8 cellular contexts compared by ENCODE assay signal in genomic region chr22:24427500-24428164, GRCh38. TPM values are rescaled to one million over a fixed set of nuclear protein-coding genes. Genes with fewer than 3 reads are reported as not detected.
A peak's percentile ranks its signal among the peaks of the same experiment; 100 is the strongest.
DNase-seq lines count a peak whose midpoint lies in the region; ATAC-seq and TF ChIP-seq lines count a peak whose summit lies in the region.

Gene ADORA2A, plus strand, starts transcription at chr22:24427599. Its CDS starts 5,806 bp downstream, at chr22:24433405.

- TF ChIP-seq CTCF in GM13976 (IDR thresholded peaks at IDR 0.05; ENCODE audit: borderline replicate concordance, control extremely low read depth, extremely low read depth, insufficient read depth, missing control alignments) (no peak), Calu3 (IDR thresholded peaks at IDR 0.05; ENCODE audit: unreplicated experiment) (no peak)

- peak; percentile 72 for DNase-seq in GM13976 (ENCODE audit: low spot score)
- DNase-seq in T-helper 9 cell: peak; percentile 78
- peak; percentile 69 to 79 for DNase-seq in central memory CD8-positive, alpha-beta T cell (ENCODE audit: low spot score in 2 of 2)
- DNase-seq in stimulated activated CD4-positive, alpha-beta T cell treated with anti-CD3 and anti-CD28 coated beads, Interleukin-1b, Interleukin-23, amount 100 ng/mL, for 48 hours: peak; percentile 88
- DNase-seq in Calu3: no peak
- DNase-seq in DMS79 (lab: John Stamatoyannopoulos, UW): no peak

- no TSS peak for BruUV-seq in Calu3 (replicated peaks; lab: Mats Ljungman, UMichigan)

- peak; percentile 65 for ATAC-seq in HG02678 (IDR thresholded peaks at IDR 0.05; ENCODE audit: unreplicated experiment)
- peak; percentile 87 for ATAC-seq in central memory CD8-positive, alpha-beta T cell (replicated peaks; ENCODE audit: extremely low read depth, poor library complexity, severe bottlenecking)
- no peak for ATAC-seq in HG02973 (IDR thresholded peaks at IDR 0.05; ENCODE audit: unreplicated experiment)

- intact Hi-C loops in Calu3 (cut with micrococcal nuclease; ENCODE audit: unreplicated experiment): no loop called here

- H3K36me3 Mint-ChIP-seq in central memory CD8-positive, alpha-beta T cell (ENCODE audit: insufficient read depth): peaks cover 25% of the 10 kb centered on the region
- peaks cover 10% of the 10 kb centered on the region for H3K36me3 Mint-ChIP-seq in Calu3 (ENCODE audit: insufficient read depth, unreplicated experiment)

- no peaks in the 10 kb centered on the region for H3K9me3 Mint-ChIP-seq in central memory CD8-positive, alpha-beta T cell
- H3K9me3 Mint-ChIP-seq in Calu3 (ENCODE audit: low read depth, unreplicated experiment): no peaks in the 10 kb centered on the region

- in situ Hi-C loops in GM13976 (cut with MboI; ENCODE audit: low sequenced_read_pairs, unreplicated experiment): loop anchor here (5.0 kb wide), 1 partner anchor 75 kb away; no protein-coding TSS in a partner anchor

- H3K27me3 Mint-ChIP-seq in central memory CD8-positive, alpha-beta T cell: no peaks in the 10 kb centered on the region
- peaks cover 50% of the 10 kb centered on the region for H3K27me3 Mint-ChIP-seq in Calu3 (ENCODE audit: unreplicated experiment)

- CTCF ChIA-PET in Calu3 (lab: Charles Lee): interaction anchor here (1.0 kb wide), 1 partner anchor 9 kb away, joined by 3 read pairs; no protein-coding TSS in a partner anchor

- H3K4me1 Mint-ChIP-seq in central memory CD8-positive, alpha-beta T cell: peaks cover 59% of the 10 kb centered on the region
- peaks cover 7% of the 10 kb centered on the region for H3K4me1 Mint-ChIP-seq in Calu3 (ENCODE audit: low read depth, unreplicated experiment)

- peak within 1 kb of the TSS; percentile 86 for H3K4me3 Mint-ChIP-seq in central memory CD8-positive, alpha-beta T cell
- no peak within 1 kb of the TSS for H3K4me3 Mint-ChIP-seq in Calu3 (ENCODE audit: low read depth, unreplicated experiment)

- H3K27ac Mint-ChIP-seq in central memory CD8-positive, alpha-beta T cell (ENCODE audit: low read depth): peak within 1 kb of the TSS; percentile 98
- H3K27ac Mint-ChIP-seq in Calu3 (ENCODE audit: unreplicated experiment): no peak within 1 kb of the TSS

RNA-seq across cellular contexts. Expression of gene ADORA2A, which starts in this region (rescaled TPM):
- total RNA-seq in Calu3 (2022): 2.4 and 2.9 TPM in 2 replicates

Comparison
In these comparisons a context has a peak if more than half of its experiments do, and no peak if none do; other contexts are left out.
1. DNase-seq: peak in GM13976 (single experiment), T-helper 9 cell (single experiment), central memory CD8-positive, alpha-beta T cell (2 of 2) and stimulated activated CD4-positive, alpha-beta T cell treated with anti-CD3 and anti-CD28 coated beads, Interleukin-1b, Interleukin-23, amount 100 ng/mL, for 48 hours (single experiment); none in Calu3 (single experiment) and DMS79 (single experiment).